Comparison of ENCODE assay signal across 24 cellular contexts in genomic region chr9:130895038-130895437, GRCh38. TPM values are rescaled to one million over a fixed set of nuclear protein-coding genes. Genes with fewer than 3 reads are reported as not detected.
A peak's percentile ranks its signal among the peaks of the same experiment; 100 is the strongest.
DNase-seq lines count a peak whose midpoint lies in the region; TF ChIP-seq lines count a peak whose summit lies in the region.
"Had no signal": no experiment of that assay in that cellular context is flagged by ENCODE, and none has a peak within 500 bp of the region (broad histone marks: within the 10 kb centered on the region; RNA-seq: fewer than 3 reads in every experiment).

No MANE protein-coding gene starts in this region.

- H3K4me1 ChIP-seq in mammary epithelial cell (ENCODE audit: insufficient read depth, low read length) (no peaks in the 10 kb centered on the region), H9 (ENCODE audit: insufficient read depth, low read length) (no peaks in the 10 kb centered on the region), endodermal cell (ENCODE audit: control insufficient read depth, insufficient read depth, low read length) (peaks cover 10% of the 10 kb centered on the region), osteoblast (ENCODE audit: insufficient read depth, low read length) (no peaks in the 10 kb centered on the region)

- WGBS in mammary epithelial cell (ENCODE audit: low coverage, missing lambda C conversion rate), result 96% methylated on average over 5 of the region's 9 CpGs
- no CpG with 5 or more reads among the region's 9 CpGs for WGBS in H9 (ENCODE audit: extremely low coverage, insufficient read length, low lambda C conversion rate)
- WGBS in endodermal cell (ENCODE audit: insufficient coverage in 1 of 2, insufficient read length in 1 of 2), 2 experiments, result 91 to 92% methylated on average over 9 of the region's 9 CpGs

- H3K36me3 Mint-ChIP-seq in MCF 10A (ENCODE audit: insufficient read depth, unreplicated experiment) (peaks cover 28% of the 10 kb centered on the region), H9 (ENCODE audit: insufficient read depth in 1 of 3, low read depth in 3 of 3) (peaks cover 0 to 15% (median 0%) of the 10 kb centered on the region in 3 experiments; a peak in 4 of 7 replicates), endodermal cell (ENCODE audit: low read depth) (peaks cover 5% of the 10 kb centered on the region)
- H3K36me3 Mint-ChIP-seq: CD4-positive, CD25-positive, alpha-beta regulatory T cell had no signal

- no peak overlapping the region for H3K4me3 ChIP-seq in mammary epithelial cell (replicated peaks in 1 of 3; ENCODE audit: insufficient read depth in 1 of 3, low read depth in 2 of 3, low read length in 3 of 3)
- H3K4me3 ChIP-seq in endodermal cell (ENCODE audit: low read length), result no peak overlapping the region
- no peak overlapping the region for H3K4me3 ChIP-seq in osteoblast (ENCODE audit: insufficient read depth, low read length)

- CTCF ChIA-PET in MCF 10A (lab: Yijun Ruan, JAX) (interaction anchor here (0.6 to 2.2 kb wide), 4 partner anchors 29 to 159 kb away, joined by 3 to 7 read pairs (median 4); no protein-coding TSS in a partner anchor), mammary epithelial cell (lab: Charles Lee; ENCODE audit: low non-redundant PET) (no interaction called here)

- BruUV-seq in MCF 10A (replicated peaks; lab: Mats Ljungman, UMichigan) (no TSS peak), mammary epithelial cell (replicated peaks; lab: Mats Ljungman, UMichigan) (no TSS peak)

- no peaks in the 10 kb centered on the region for H3K23me2 ChIP-seq in H9 (ENCODE audit: insufficient read length, low read depth, low read length, poor library complexity, severe bottlenecking)

- H3K4ac ChIP-seq in H9 (ENCODE audit: low read depth, low read length), result no peak overlapping the region

- no peaks in the 10 kb centered on the region for H3K36me3 ChIP-seq in mammary epithelial cell (ENCODE audit: insufficient read depth, low read length)
- H3K36me3 ChIP-seq in endodermal cell (ENCODE audit: control insufficient read depth, insufficient read depth, low read length), result peaks cover 3% of the 10 kb centered on the region
- H3K36me3 ChIP-seq in osteoblast (ENCODE audit: insufficient read depth, low read length), result peaks cover 37% of the 10 kb centered on the region

- H2AK5ac ChIP-seq in H9 (ENCODE audit: insufficient read length, low read length), result no peak overlapping the region

- H4K20me1 ChIP-seq in mammary epithelial cell (ENCODE audit: insufficient read depth, low read length) (no peaks in the 10 kb centered on the region), H9 (ENCODE audit: control insufficient read depth, insufficient read depth, insufficient read length) (no peaks in the 10 kb centered on the region), osteoblast (ENCODE audit: insufficient read depth, low read length) (peaks cover 38% of the 10 kb centered on the region)

- H3T11ph ChIP-seq in H9 (ENCODE audit: low read length), result no peak overlapping the region

- H4K8ac ChIP-seq in H9 (replicated peaks; ENCODE audit: insufficient read length, low read depth, low read length), result no peak overlapping the region

- H3K9ac ChIP-seq in mammary epithelial cell (ENCODE audit: insufficient read depth, low read length) (no peak overlapping the region), H9 (ENCODE audit: extremely low read depth, insufficient read length, low read length) (no peak overlapping the region), endodermal cell (ENCODE audit: extremely low read depth, low read length, poor library complexity, severe bottlenecking) (no peak overlapping the region)
- H3K9ac ChIP-seq: KMS-11 had no signal

- H3K4me3 Mint-ChIP-seq in MCF 10A (ENCODE audit: unreplicated experiment), result no peak overlapping the region
- H3K4me3 Mint-ChIP-seq in H9, result no peak overlapping the region
- H3K4me3 Mint-ChIP-seq in endodermal cell, result no peak overlapping the region
- H3K4me3 Mint-ChIP-seq: CD4-positive, CD25-positive, alpha-beta regulatory T cell had no signal

- no peaks in the 10 kb centered on the region for H3K9me3 Mint-ChIP-seq in MCF 10A (ENCODE audit: unreplicated experiment)
- no peaks in the 10 kb centered on the region; a peak in 1 of 5 replicates for H3K9me3 Mint-ChIP-seq in H9
- H3K9me3 Mint-ChIP-seq in endodermal cell, result no peaks in the 10 kb centered on the region
- H3K9me3 Mint-ChIP-seq: CD4-positive, CD25-positive, alpha-beta regulatory T cell had no signal

- no peak for TF ChIP-seq CTCF in MCF 10A (IDR thresholded peaks at IDR 0.05; ENCODE audit: unreplicated experiment)
- TF ChIP-seq CTCF in mammary epithelial cell (conservative IDR thresholded peaks at IDR 0.05 in 1 of 2, IDR thresholded peaks at IDR 0.05 in 1 of 2; ENCODE audit: extremely low read depth in 1 of 2, insufficient read depth in 1 of 2, low read depth in 1 of 2, low read length in 2 of 2), result no peak
- TF ChIP-seq CTCF in H9 (conservative IDR thresholded peaks at IDR 0.05), result no peak
- no peak for TF ChIP-seq CTCF in endodermal cell (conservative IDR thresholded peaks at IDR 0.05)
- TF ChIP-seq CTCF in osteoblast (IDR thresholded peaks at IDR 0.05; ENCODE audit: extremely low read depth, low read depth, low read length), result no peak
- no peak for TF ChIP-seq CTCF in GM10266 (IDR thresholded peaks at IDR 0.05; ENCODE audit: control insufficient read depth, insufficient read depth, low read depth, missing control alignments)

- H3K18ac ChIP-seq in H9 (ENCODE audit: insufficient read length, low read depth, low read length), result no peak overlapping the region

- no peak overlapping the region for H3K23ac ChIP-seq in H9 (ENCODE audit: insufficient read length, low read depth, low read length)

- H4K5ac ChIP-seq in H9 (ENCODE audit: insufficient read length, low read depth, low read length), result no peak overlapping the region

- H3K14ac ChIP-seq in H9 (ENCODE audit: insufficient read depth, low read length), result no peak overlapping the region

- intact Hi-C loops in MCF 10A (cut with micrococcal nuclease) (no loop called here), mammary epithelial cell (cut with micrococcal nuclease) (no loop called here)

- no peak overlapping the region for H2BK5ac ChIP-seq in H9 (ENCODE audit: insufficient read length, low read length)

- no peak overlapping the region for H2BK20ac ChIP-seq in H9 (ENCODE audit: low read depth, low read length, poor library complexity, severe bottlenecking)

- no peak for DNase-seq in MCF 10A (ENCODE audit: unreplicated experiment)
- DNase-seq in mammary epithelial cell, result no peak
- no peak for DNase-seq in H9
- DNase-seq in endodermal cell, result peak; percentile 42
- peak; percentile 47 for DNase-seq in osteoblast (ENCODE audit: insufficient read length, low spot score, missing footprints)
- no peak for DNase-seq in SW480 (ENCODE audit: low spot score)
- DNase-seq in 8988T, result no peak
- DNase-seq in GM10266 (ENCODE audit: extremely low spot score), result no peak
- DNase-seq: AML-193; CD4-positive, CD25-positive, alpha-beta regulatory T cell; DND-41; NCI-H1105; NCI-H146; NCI-H2081; NCI-H2171; NCI-H524 treated with DMSO at 0.1 percent for 48 hours; NCI-H82; Right ventricle myocardium superior; SW 1271 had no signal

- no peaks in the 10 kb centered on the region for H3K79me1 ChIP-seq in H9 (ENCODE audit: insufficient read depth, low read depth, low read length, poor library complexity, severe bottlenecking)

- H3K27me3 Mint-ChIP-seq in MCF 10A (ENCODE audit: insufficient read depth, unreplicated experiment) (peaks cover under 1% of the 10 kb centered on the region), H9 (ENCODE audit: low read depth) (peaks cover under 1% of the 10 kb centered on the region; the same call in 1 of the 2 replicates), endodermal cell (ENCODE audit: insufficient read depth) (no peaks in the 10 kb centered on the region)
- H3K27me3 Mint-ChIP-seq: CD4-positive, CD25-positive, alpha-beta regulatory T cell had no signal

- dilution Hi-C loops in mammary epithelial cell (cut with HindIII; ENCODE audit: low sequenced_read_pairs), result no loop called here

- POLR2A ChIA-PET in MCF 10A (lab: Yijun Ruan, JAX), result interaction anchor here (0.6 to 0.7 kb wide), 3 partner anchors 33 to 56 kb away, joined by 3 read pairs; no protein-coding TSS in a partner anchor

- H3K4me1 Mint-ChIP-seq in MCF 10A (ENCODE audit: insufficient read depth, unreplicated experiment), result no peaks in the 10 kb centered on the region
- peaks cover 2 to 9% of the 10 kb centered on the region in 2 experiments; a peak in 1 of 4 replicates for H3K4me1 Mint-ChIP-seq in H9
- H3K4me1 Mint-ChIP-seq in endodermal cell, result peaks cover 11% of the 10 kb centered on the region
- H3K4me1 Mint-ChIP-seq: CD4-positive, CD25-positive, alpha-beta regulatory T cell had no signal

- no peak overlapping the region for H3K56ac ChIP-seq in H9 (ENCODE audit: insufficient read length, low read depth, low read length)

- peak overlapping the region; percentile 29 for H3K27ac Mint-ChIP-seq in MCF 10A (ENCODE audit: low read depth, unreplicated experiment)
- H3K27ac Mint-ChIP-seq in H9, result peak overlapping the region; percentile 36 to 84 (median 64); a peak in 4 of 7 replicates
- H3K27ac Mint-ChIP-seq in endodermal cell, result no peak overlapping the region
- H3K27ac Mint-ChIP-seq: CD4-positive, CD25-positive, alpha-beta regulatory T cell had no signal

- no peak overlapping the region for H2BK12ac ChIP-seq in H9 (ENCODE audit: insufficient read length, low read depth, low read length)

- H3K4me2 ChIP-seq in mammary epithelial cell (ENCODE audit: insufficient read depth, low read depth, low read length) (no peak overlapping the region), H9 (ENCODE audit: insufficient read depth, insufficient read length, low read length) (no peak overlapping the region), osteoblast (ENCODE audit: insufficient read depth, low read length) (no peak overlapping the region)
- H3K4me2 ChIP-seq: KMS-11 had no signal

- H3K9me3 ChIP-seq in mammary epithelial cell (replicated peaks; ENCODE audit: insufficient read depth, low read length) (no peaks in the 10 kb centered on the region), H9 (ENCODE audit: control insufficient read depth, low read depth, low read length) (no peaks in the 10 kb centered on the region), endodermal cell (ENCODE audit: control insufficient read depth, low read length) (no peaks in the 10 kb centered on the region), osteoblast (ENCODE audit: low read depth, low read length) (no peaks in the 10 kb centered on the region)

- H3K27me3 ChIP-seq in mammary epithelial cell (ENCODE audit: insufficient read depth, low read length), result no peaks in the 10 kb centered on the region
- H3K27me3 ChIP-seq in H9 (ENCODE audit: insufficient read depth, low read length), result no peaks in the 10 kb centered on the region
- H3K27me3 ChIP-seq in endodermal cell (ENCODE audit: control insufficient read depth, insufficient read depth, low read length, poor library complexity, severe bottlenecking), result no peaks in the 10 kb centered on the region
- H3K27me3 ChIP-seq in osteoblast (ENCODE audit: insufficient read depth, low read length), result no peaks in the 10 kb centered on the region

- no peak overlapping the region for H4K91ac ChIP-seq in H9 (ENCODE audit: insufficient read length, low read depth, low read length)

- no peak overlapping the region for H2BK15ac ChIP-seq in H9 (ENCODE audit: low read depth, low read length)

- H2AFZ ChIP-seq in mammary epithelial cell (ENCODE audit: low read depth, low read length) (no peak overlapping the region), H9 (ENCODE audit: low read length) (no peak overlapping the region), osteoblast (ENCODE audit: low read length) (no peak overlapping the region)

- H3K27ac ChIP-seq in mammary epithelial cell (ENCODE audit: insufficient read depth, low read depth, low read length) (no peak overlapping the region), H9 (ENCODE audit: insufficient read length, low read depth, low read length) (no peak overlapping the region), endodermal cell (ENCODE audit: low read depth, low read length) (no peak overlapping the region), osteoblast (ENCODE audit: low read depth, low read length) (no peak overlapping the region)
- H3K27ac ChIP-seq: KMS-11 had no signal

- H3K79me2 ChIP-seq in mammary epithelial cell (ENCODE audit: insufficient read depth, low read length) (no peaks in the 10 kb centered on the region), H9 (ENCODE audit: insufficient read depth, low read length) (no peaks in the 10 kb centered on the region), osteoblast (ENCODE audit: insufficient read depth, low read length) (peaks cover 2% of the 10 kb centered on the region)

- in situ Hi-C loops in mammary epithelial cell (cut with MboI; ENCODE audit: low sequenced_read_pairs in 2 of 2), result no loop called here

- no peak overlapping the region for H2BK120ac ChIP-seq in H9 (ENCODE audit: low read depth, low read length, poor library complexity, severe bottlenecking)

RNA-seq across cellular contexts. Expression of gene QRFP, which starts 1.6 kb away (rescaled TPM):
- total RNA-seq in MCF 10A (2022) (not detected in 2 replicates), mammary epithelial cell (not detected), H9 (2021) (not detected in 2 replicates), endodermal cell (not detected), osteoblast (not detected in 2 replicates)
- polyA plus RNA-seq in mammary epithelial cell, result not detected
- polyA minus RNA-seq in mammary epithelial cell, result not detected
- polyA plus RNA-seq in endodermal cell (2013, experiment 1 of 2), result not detected
- not detected for polyA plus RNA-seq in endodermal cell (2013, experiment 2 of 2)
- total RNA-seq: A172; CD4-positive, CD25-positive, alpha-beta regulatory T cell; HT1080; Right ventricle myocardium superior; SK-MEL-5 had no signal
- polyA plus RNA-seq: AG04450; CD4-positive, CD25-positive, alpha-beta regulatory T cell had no signal

RNA-seq across cellular contexts. Expression of gene FIBCD1, which starts 44.0 kb away (rescaled TPM):
- total RNA-seq in MCF 10A (2022), result 1.6 and 2.8 TPM in 2 replicates
- 1 to 10 TPM in 1 of 2 donors, under 1 TPM in 1; 0.67 to 3.3 TPM for total RNA-seq in mammary epithelial cell
- polyA plus RNA-seq in mammary epithelial cell, result 1.8 TPM
- polyA minus RNA-seq in mammary epithelial cell, result not detected
- total RNA-seq in H9 (2021), result 6.2 and 7.1 TPM in 2 replicates
- total RNA-seq in endodermal cell, result 1 to 10 TPM; 2.8 to 3.7 TPM
- 4.3 TPM for polyA plus RNA-seq in endodermal cell (2013, experiment 1 of 2)
- polyA plus RNA-seq in endodermal cell (2013, experiment 2 of 2), result 3.4 TPM
- 5.1 and 5.3 TPM in 2 replicates for total RNA-seq in osteoblast
- total RNA-seq: CD4-positive, CD25-positive, alpha-beta regulatory T cell had no signal
- polyA plus RNA-seq: CD4-positive, CD25-positive, alpha-beta regulatory T cell had no signal

RNA-seq across cellular contexts. Expression of gene ABL1, which starts 60.0 kb away (rescaled TPM):
- total RNA-seq in MCF 10A (2022) (67.5 TPM in 2 replicates), mammary epithelial cell (10 to 100 TPM; 50.5 to 52.8 TPM), H9 (2021) (79.4 and 83.6 TPM in 2 replicates), endodermal cell (10 to 100 TPM; 78.8 to 94.1 TPM), osteoblast (92.2 and 94.8 TPM in 2 replicates)
- polyA plus RNA-seq in mammary epithelial cell, result 19.4 TPM
- polyA minus RNA-seq in mammary epithelial cell, result 90.2 TPM
- 62.3 TPM for polyA plus RNA-seq in endodermal cell (2013, experiment 1 of 2)
- 60.4 TPM for polyA plus RNA-seq in endodermal cell (2013, experiment 2 of 2)

Comparison
In these comparisons a context has a peak if more than half of its experiments do, and no peak if none do; other contexts are left out.
1. DNase-seq: peak in endodermal cell (single experiment) and osteoblast (single experiment); none in MCF 10A (single experiment), mammary epithelial cell (single experiment), H9 (single experiment), SW480 (single experiment), 8988T (single experiment) and GM10266 (single experiment).